In genomic region chr4:88600129-88600849, GRCh38 we compare ENCODE assay signal across 9 cellular contexts. TPM values are rescaled to one million over a fixed set of nuclear protein-coding genes. Genes with fewer than 3 reads are reported as not detected.
DNase-seq lines count a peak whose midpoint lies in the region; ATAC-seq and TF ChIP-seq lines count a peak whose summit lies in the region.
"Had no signal": no experiment of that assay in that cellular context is flagged by ENCODE, and none has a peak within 500 bp of the region (broad histone marks: within the 10 kb centered on the region; RNA-seq: fewer than 3 reads in every experiment).

No MANE protein-coding gene starts in this region.

- H3K27me3 Mint-ChIP-seq in MCF 10A (ENCODE audit: insufficient read depth, unreplicated experiment): no peaks in the 10 kb centered on the region
- no peaks in the 10 kb centered on the region for H3K27me3 Mint-ChIP-seq in activated CD4-positive, alpha-beta memory T cell treated with anti-CD3 and anti-CD28 coated beads, Interleukin-2, amount 10 ng/mL, durations not matched to agents 7 days and 5 days

- H3K27me3 ChIP-seq in breast epithelium (no peaks in the 10 kb centered on the region), ascending aorta (no peaks in the 10 kb centered on the region), upper lobe of right lung (no peaks in the 10 kb centered on the region)

- intact Hi-C loops in MCF 10A (cut with micrococcal nuclease) (no loop called here), breast epithelium (cut with DNase I; ENCODE audit: low total_unique reads) (no loop called here), ascending aorta (cut with DNase I) (no loop called here), upper lobe of right lung (cut with DNase I) (no loop called here)

- POLR2A ChIA-PET in MCF 10A (lab: Yijun Ruan, JAX): interaction anchor here (0.7 to 5.9 kb wide), 11 partner anchors 8 to 317 kb away, joined by 3 to 123 read pairs (median 6); partner anchors contain the start of genes HERC3 and PYURF
- POLR2A ChIA-PET in activated CD4-positive, alpha-beta memory T cell treated with anti-CD3 and anti-CD28 coated beads, Interleukin-2, amount 10 ng/mL, durations not matched to agents 7 days and 5 days (lab: Charles Lee): interaction anchor here (0.7 to 4.6 kb wide), 2 partner anchors 12 to 1957 kb away, joined by 3 to 36 read pairs; no protein-coding TSS in a partner anchor

- peak overlapping the region in 1 of 2 donors; percentile 71 for H3K27ac ChIP-seq in breast epithelium
- H3K27ac ChIP-seq in ascending aorta: peak overlapping the region; percentile 50 to 63
- H3K27ac ChIP-seq in upper lobe of right lung: peak overlapping the region; percentile 37
- H3K27ac ChIP-seq: SK-N-MC had no signal

- H3K9me3 Mint-ChIP-seq in MCF 10A (ENCODE audit: unreplicated experiment): no peaks in the 10 kb centered on the region
- H3K9me3 Mint-ChIP-seq in activated CD4-positive, alpha-beta memory T cell treated with anti-CD3 and anti-CD28 coated beads, Interleukin-2, amount 10 ng/mL, durations not matched to agents 7 days and 5 days: no peaks in the 10 kb centered on the region

- H3K4me3 ChIP-seq in breast epithelium: no peak overlapping the region
- H3K4me3 ChIP-seq in ascending aorta: peak overlapping the region; percentile 40 to 41
- no peak overlapping the region for H3K4me3 ChIP-seq in upper lobe of right lung
- H3K4me3 ChIP-seq: SK-N-MC had no signal

- peaks cover 50% of the 10 kb centered on the region for H3K36me3 Mint-ChIP-seq in MCF 10A (ENCODE audit: insufficient read depth, unreplicated experiment)
- H3K36me3 Mint-ChIP-seq in activated CD4-positive, alpha-beta memory T cell treated with anti-CD3 and anti-CD28 coated beads, Interleukin-2, amount 10 ng/mL, durations not matched to agents 7 days and 5 days (ENCODE audit: low read depth): peaks cover 51% of the 10 kb centered on the region

- H3K9me3 ChIP-seq in breast epithelium: no peaks in the 10 kb centered on the region
- H3K9me3 ChIP-seq in ascending aorta: no peaks in the 10 kb centered on the region
- no peaks in the 10 kb centered on the region for H3K9me3 ChIP-seq in upper lobe of right lung

- no TSS peak for BruUV-seq in MCF 10A (replicated peaks; lab: Mats Ljungman, UMichigan)

- CTCF ChIA-PET in MCF 10A (lab: Yijun Ruan, JAX): interaction anchor here (0.5 to 2.1 kb wide), 7 partner anchors 11 to 111 kb away, joined by 3 to 9 read pairs (median 4); no protein-coding TSS in a partner anchor
- CTCF ChIA-PET in activated CD4-positive, alpha-beta memory T cell treated with anti-CD3 and anti-CD28 coated beads, Interleukin-2, amount 10 ng/mL, durations not matched to agents 7 days and 5 days (lab: Charles Lee): interaction anchor here (1.1 kb wide), 1 partner anchor 14 kb away, joined by 3 read pairs; no protein-coding TSS in a partner anchor

- no peaks in the 10 kb centered on the region for H3K36me3 ChIP-seq in breast epithelium
- H3K36me3 ChIP-seq in ascending aorta: peaks cover 0 to 8% of the 10 kb centered on the region in 2 donors
- H3K36me3 ChIP-seq in upper lobe of right lung: peaks cover 21% of the 10 kb centered on the region

- H3K4me3 Mint-ChIP-seq in MCF 10A (ENCODE audit: unreplicated experiment): peak overlapping the region; percentile 50
- no peak overlapping the region for H3K4me3 Mint-ChIP-seq in activated CD4-positive, alpha-beta memory T cell treated with anti-CD3 and anti-CD28 coated beads, Interleukin-2, amount 10 ng/mL, durations not matched to agents 7 days and 5 days

- H3K4me1 ChIP-seq in breast epithelium: no peaks in the 10 kb centered on the region
- peaks cover 0 to 15% of the 10 kb centered on the region in 2 donors for H3K4me1 ChIP-seq in ascending aorta
- H3K4me1 ChIP-seq in upper lobe of right lung: peaks cover 20% of the 10 kb centered on the region

- ATAC-seq in upper lobe of right lung (no peak), HG03095 (IDR thresholded peaks at IDR 0.05; ENCODE audit: unreplicated experiment) (no peak), GM19452 (IDR thresholded peaks at IDR 0.05; ENCODE audit: unreplicated experiment) (no peak)

- peaks cover 40% of the 10 kb centered on the region for H3K4me1 Mint-ChIP-seq in MCF 10A (ENCODE audit: insufficient read depth, unreplicated experiment)
- H3K4me1 Mint-ChIP-seq in activated CD4-positive, alpha-beta memory T cell treated with anti-CD3 and anti-CD28 coated beads, Interleukin-2, amount 10 ng/mL, durations not matched to agents 7 days and 5 days: peaks cover 47% of the 10 kb centered on the region

- peak overlapping the region; percentile 84 for H3K27ac Mint-ChIP-seq in MCF 10A (ENCODE audit: low read depth, unreplicated experiment)
- no peak overlapping the region for H3K27ac Mint-ChIP-seq in activated CD4-positive, alpha-beta memory T cell treated with anti-CD3 and anti-CD28 coated beads, Interleukin-2, amount 10 ng/mL, durations not matched to agents 7 days and 5 days

- TF ChIP-seq CTCF in MCF 10A (IDR thresholded peaks at IDR 0.05; ENCODE audit: unreplicated experiment): no peak
- no peak for TF ChIP-seq CTCF in breast epithelium (IDR thresholded peaks at IDR 0.05)
- no peak for TF ChIP-seq CTCF in ascending aorta (IDR thresholded peaks at IDR 0.05)
- no peak for TF ChIP-seq CTCF in upper lobe of right lung (IDR thresholded peaks at IDR 0.05)

- no peak for TF ChIP-seq POLR2A in breast epithelium (IDR thresholded peaks at IDR 0.05)

- no peak for DNase-seq in MCF 10A (ENCODE audit: unreplicated experiment)
- DNase-seq in breast epithelium (ENCODE audit: low spot score in 2 of 2): no peak
- DNase-seq in ascending aorta (ENCODE audit: low spot score in 2 of 2): no peak
- peak; percentile 40 for DNase-seq in kidney tubule cell (ENCODE audit: low spot score)
- DNase-seq in upper lobe of right lung: no peak
- no peak for DNase-seq in activated CD4-positive, alpha-beta memory T cell treated with anti-CD3 and anti-CD28 coated beads, Interleukin-2, amount 10 ng/mL, durations not matched to agents 7 days and 5 days

RNA-seq across cellular contexts. Expression of gene HERC3, which starts 8.0 kb away (rescaled TPM):
- total RNA-seq in MCF 10A (2022): 34.9 and 64.0 TPM in 2 replicates
- 10 to 100 TPM; 34.1 to 60.9 (median 35.4) TPM for total RNA-seq in breast epithelium
- total RNA-seq in ascending aorta: 16.2 TPM
- total RNA-seq in upper lobe of right lung: 50.0 TPM
- total RNA-seq in activated CD4-positive, alpha-beta memory T cell treated with anti-CD3 and anti-CD28 coated beads, Interleukin-2, amount 10 ng/mL, durations not matched to agents 7 days and 5 days: 10 to 100 TPM; 36.9 to 41.9 TPM

Comparison
In these comparisons a context has a peak if more than half of its experiments do, and no peak if none do; other contexts are left out.
1. H3K4me3 ChIP-seq: peak in ascending aorta (2 of 2); none in breast epithelium (0 of 3) and upper lobe of right lung (single experiment).